13 cellular contexts compared by ENCODE assay signal in genomic region chr5:131272365-131273123, GRCh38. TPM values are rescaled to one million over a fixed set of nuclear protein-coding genes. Genes with fewer than 3 reads are reported as not detected.
A peak's percentile ranks its signal among the peaks of the same experiment; 100 is the strongest.
DNase-seq lines count a peak whose midpoint lies in the region; ATAC-seq and TF ChIP-seq lines count a peak whose summit lies in the region.
"Had no signal": no experiment of that assay in that cellular context is flagged by ENCODE, and none has a peak within 500 bp of the region (broad histone marks: within the 10 kb centered on the region; RNA-seq: fewer than 3 reads in every experiment).

No MANE protein-coding gene starts in this region.

- H3K36me3 ChIP-seq in endodermal cell (ENCODE audit: control insufficient read depth, insufficient read depth, low read length), result no peaks in the 10 kb centered on the region
- H3K36me3 ChIP-seq: ascending aorta, neural progenitor cell, tibial artery had no signal

- ATAC-seq in HG03103 (IDR thresholded peaks at IDR 0.05; ENCODE audit: low read depth, unreplicated experiment) (peak; percentile 35), HG03045 (IDR thresholded peaks at IDR 0.05; ENCODE audit: unreplicated experiment) (no peak)
- ATAC-seq: esophagus mucosa had no signal

- H3K27ac Mint-ChIP-seq in activated naive CD8-positive, alpha-beta T cell, result peak overlapping the region; percentile 99
- no peak overlapping the region for H3K27ac Mint-ChIP-seq in endodermal cell
- H3K27ac Mint-ChIP-seq: neural progenitor cell had no signal

- POLR2A ChIA-PET in AG04449 (lab: Yijun Ruan, JAX), result interaction anchor here (1.5 kb wide), 1 partner anchor 9 kb away, joined by 4 read pairs; the partner anchor contains the start of gene CDC42SE2

- H3K27me3 ChIP-seq in endodermal cell (ENCODE audit: control insufficient read depth, insufficient read depth, low read length, poor library complexity, severe bottlenecking), result no peaks in the 10 kb centered on the region
- H3K27me3 ChIP-seq: ascending aorta, neural progenitor cell, tibial artery had no signal

- peaks cover 8% of the 10 kb centered on the region for H3K36me3 Mint-ChIP-seq in activated naive CD8-positive, alpha-beta T cell
- H3K36me3 Mint-ChIP-seq in endodermal cell (ENCODE audit: low read depth), result no peaks in the 10 kb centered on the region

- H3K4me3 Mint-ChIP-seq in activated naive CD8-positive, alpha-beta T cell, result peak overlapping the region; percentile 92
- H3K4me3 Mint-ChIP-seq in endodermal cell, result no peak overlapping the region
- H3K4me3 Mint-ChIP-seq: neural progenitor cell had no signal

- no peaks in the 10 kb centered on the region for H3K9me3 Mint-ChIP-seq in activated naive CD8-positive, alpha-beta T cell (ENCODE audit: low read depth)
- H3K9me3 Mint-ChIP-seq in endodermal cell, result no peaks in the 10 kb centered on the region

- H3K27me3 Mint-ChIP-seq in activated naive CD8-positive, alpha-beta T cell, result no peaks in the 10 kb centered on the region
- no peaks in the 10 kb centered on the region for H3K27me3 Mint-ChIP-seq in endodermal cell (ENCODE audit: insufficient read depth)

- peak; percentile 29 for DNase-seq in AG04449 (ENCODE audit: low read depth, low spot score)
- no peak for DNase-seq in HPDE6-E6E7 (ENCODE audit: extremely low spot score)
- no peak for DNase-seq in cerebellar cortex (ENCODE audit: low spot score)
- DNase-seq in endodermal cell, result no peak
- DNase-seq: C1 segment of cervical spinal cord, tibial artery had no signal

- no peaks in the 10 kb centered on the region for H3K4me1 ChIP-seq in endodermal cell (ENCODE audit: control insufficient read depth, insufficient read depth, low read length)
- H3K4me1 ChIP-seq: ascending aorta, neural progenitor cell, tibial artery had no signal

- H3K9ac ChIP-seq in endodermal cell (ENCODE audit: extremely low read depth, low read length, poor library complexity, severe bottlenecking), result no peak overlapping the region
- H3K9ac ChIP-seq: neural progenitor cell had no signal

- H3K4me1 Mint-ChIP-seq in activated naive CD8-positive, alpha-beta T cell (ENCODE audit: low read depth), result peaks cover 81% of the 10 kb centered on the region
- peaks cover 6% of the 10 kb centered on the region for H3K4me1 Mint-ChIP-seq in endodermal cell

- H3K27ac ChIP-seq in endodermal cell (ENCODE audit: low read depth, low read length), result no peak overlapping the region
- H3K27ac ChIP-seq: ascending aorta, neural progenitor cell, tibial artery had no signal

- H3K9me3 ChIP-seq in endodermal cell (ENCODE audit: control insufficient read depth, low read length), result no peaks in the 10 kb centered on the region
- H3K9me3 ChIP-seq: ascending aorta, tibial artery had no signal

- CTCF ChIA-PET in AG04449 (lab: Yijun Ruan, JAX), result no interaction called here

- no peak for TF ChIP-seq CTCF in AG04449 (IDR thresholded peaks at IDR 0.05; ENCODE audit: insufficient read depth, low read length, missing control alignments)
- no peak for TF ChIP-seq CTCF in endodermal cell (conservative IDR thresholded peaks at IDR 0.05)

- 92 to 95% methylated on average over 5 to 6 of the region's 6 CpGs for WGBS in endodermal cell (ENCODE audit: insufficient coverage in 1 of 2, insufficient read length in 1 of 2), 2 experiments

- H3K4me3 ChIP-seq in AG04449 (ENCODE audit: low read depth, low read length) (no peak overlapping the region), GM08714 (ENCODE audit: low read length) (peak overlapping the region; percentile 63; the same call in 1 of the 2 replicates), endodermal cell (ENCODE audit: low read length) (no peak overlapping the region)
- H3K4me3 ChIP-seq: ascending aorta, neural progenitor cell, tibial artery had no signal

RNA-seq across cellular contexts. Expression of gene CDC42SE2, which starts 8.7 kb away (rescaled TPM):
- total RNA-seq in endodermal cell, result 10 to 100 TPM; 28.6 to 36.4 TPM
- 29.8 TPM for polyA plus RNA-seq in endodermal cell (2013, experiment 1 of 2)
- 26.4 TPM for polyA plus RNA-seq in endodermal cell (2013, experiment 2 of 2)
